Comparison of ENCODE assay signal across 9 cellular contexts in the genomic region with DNA sequence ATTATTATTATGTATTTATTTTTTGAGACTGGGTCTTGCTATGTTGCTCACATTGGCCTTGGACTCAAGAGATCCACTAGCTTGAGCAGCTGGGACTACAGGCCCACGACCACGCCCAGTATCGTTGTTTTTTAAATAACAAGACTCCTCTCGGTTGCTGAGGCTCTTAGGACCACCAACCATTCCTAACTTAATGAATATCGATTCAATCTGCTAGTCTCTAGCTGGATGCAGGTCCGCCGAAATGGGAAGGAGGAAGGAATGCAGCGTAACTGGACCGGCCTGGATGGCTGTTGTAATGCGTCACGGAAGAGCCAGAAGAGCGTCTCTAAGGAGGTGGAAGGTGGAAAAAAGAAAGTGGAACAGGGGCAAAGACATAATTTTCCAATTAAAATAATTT. TPM values are rescaled to one million over a fixed set of nuclear protein-coding genes. Genes with fewer than 3 reads are reported as not detected.
DNase-seq lines count a peak whose midpoint lies in the region; ATAC-seq, FAIRE-seq and TF ChIP-seq lines count a peak whose summit lies in the region.
"Had no signal": no experiment of that assay in that cellular context is flagged by ENCODE, and none has a peak within 500 bp of the region (broad histone marks: within the 10 kb centered on the region; RNA-seq: fewer than 3 reads in every experiment).

No MANE protein-coding gene starts in this region.

- no peaks in the 10 kb centered on the region for H3K9me3 Mint-ChIP-seq in activated CD4-positive, alpha-beta T cell treated with anti-CD3 and anti-CD28 coated beads, Interleukin-2, amount 10 ng/mL, durations not matched to agents 24 days and 14 days

- dilution Hi-C loops in keratinocyte (cut with MboI; ENCODE audit: extremely low pct_ligation_motif_present, low sequenced_read_pairs) = no loop called here

- H2AFZ ChIP-seq in keratinocyte (ENCODE audit: control insufficient read depth, low read length) = no peak overlapping the region

- peaks cover 62% of the 10 kb centered on the region for H3K4me1 Mint-ChIP-seq in activated CD4-positive, alpha-beta T cell treated with anti-CD3 and anti-CD28 coated beads, Interleukin-2, amount 10 ng/mL, durations not matched to agents 24 days and 14 days

- no peak for TF ChIP-seq CTCF in keratinocyte (optimal IDR thresholded peaks at IDR 0.05 in 1 of 3, IDR thresholded peaks at IDR 0.05 in 1 of 3, conservative IDR thresholded peaks at IDR 0.05 in 1 of 3; ENCODE audit: extremely low read depth in 1 of 3, insufficient read depth in 2 of 3, low read length in 3 of 3)

- H3K36me3 ChIP-seq in adipocyte (ENCODE audit: control insufficient read depth, insufficient read depth, low read length, severe bottlenecking) (peaks cover 38% of the 10 kb centered on the region), keratinocyte (ENCODE audit: control insufficient read depth in 2 of 2, extremely low read depth in 1 of 2, insufficient read depth in 2 of 2, low read length in 2 of 2) (peaks cover 21 to 50% of the 10 kb centered on the region in 2 experiments), subcutaneous abdominal adipose tissue (ENCODE audit: control insufficient read depth in 5 of 5, insufficient read depth in 5 of 5, low read length in 5 of 5) (peaks cover 7 to 24% (median 12%) of the 10 kb centered on the region in 5 donors)

- H3K9me1 ChIP-seq in keratinocyte (ENCODE audit: control insufficient read depth, extremely low read depth, insufficient read depth, low read length) = no peaks in the 10 kb centered on the region

- no peak for DNase-seq in activated CD4-positive, alpha-beta T cell treated with anti-CD3 and anti-CD28 coated beads, Interleukin-2, amount 10 ng/mL, durations not matched to agents 24 days and 14 days
- DNase-seq in activated CD4-positive, alpha-beta T cell treated with anti-CD3 and anti-CD28 coated beads for 48 hours = no peak
- DNase-seq in adipocyte (ENCODE audit: low read depth) (peak; percentile 72), keratinocyte (ENCODE audit: low read depth, low spot score) (no peak), NCI-H69 (lab: John Stamatoyannopoulos, UW) (no peak)
- no peak for DNase-seq in activated CD8-positive, alpha-beta memory T cell treated with anti-CD3 and anti-CD28 coated beads for 24 hours
- DNase-seq: SHP77 had no signal

- peak overlapping the region; percentile 89 for H3K4me2 ChIP-seq in keratinocyte (ENCODE audit: control insufficient read depth, extremely low read depth, insufficient read depth, low read depth, low read length)

- no peaks in the 10 kb centered on the region for H3K27me3 ChIP-seq in adipocyte (replicated peaks; ENCODE audit: control insufficient read depth, insufficient read depth, low read length)
- H3K27me3 ChIP-seq in keratinocyte (ENCODE audit: control insufficient read depth, extremely low read depth, insufficient read depth, low read length) = no peaks in the 10 kb centered on the region
- H3K27me3 ChIP-seq in subcutaneous abdominal adipose tissue (ENCODE audit: control insufficient read depth in 5 of 5, insufficient read depth in 4 of 5, low read length in 5 of 5) = no peaks in the 10 kb centered on the region

- peaks cover 46% of the 10 kb centered on the region for H3K36me3 Mint-ChIP-seq in activated CD4-positive, alpha-beta T cell treated with anti-CD3 and anti-CD28 coated beads, Interleukin-2, amount 10 ng/mL, durations not matched to agents 24 days and 14 days (ENCODE audit: low read depth)

- peaks cover 30% of the 10 kb centered on the region for H4K20me1 ChIP-seq in keratinocyte (ENCODE audit: control insufficient read depth, extremely low read depth, insufficient read depth, low read length)

- no peaks in the 10 kb centered on the region for H3K27me3 Mint-ChIP-seq in activated CD4-positive, alpha-beta T cell treated with anti-CD3 and anti-CD28 coated beads, Interleukin-2, amount 10 ng/mL, durations not matched to agents 24 days and 14 days

- H3K9ac ChIP-seq in adipocyte (ENCODE audit: low read length) = peak overlapping the region; percentile 99
- H3K9ac ChIP-seq in keratinocyte (ENCODE audit: control insufficient read depth, extremely low read depth, insufficient read depth, low read length) = peak overlapping the region; percentile 99
- H3K9ac ChIP-seq in subcutaneous abdominal adipose tissue (ENCODE audit: low read length in 5 of 5) = peak overlapping the region; percentile 30 to 99 (median 88)

- H3K27ac ChIP-seq in keratinocyte (ENCODE audit: control insufficient read depth, insufficient read depth, low read length) (peak overlapping the region; percentile 99), subcutaneous abdominal adipose tissue (ENCODE audit: low read depth, low read length) (peak overlapping the region; percentile 99)

- no peak for FAIRE-seq in keratinocyte (lab: Jason Lieb, UNC)

- H3K4me1 ChIP-seq in adipocyte (ENCODE audit: control insufficient read depth, insufficient read depth, low read length) (peaks cover 60% of the 10 kb centered on the region), keratinocyte (ENCODE audit: control insufficient read depth, extremely low read depth, insufficient read depth, low read length) (peaks cover 59% of the 10 kb centered on the region), subcutaneous abdominal adipose tissue (ENCODE audit: control insufficient read depth in 5 of 5, insufficient read depth in 5 of 5, low read length in 5 of 5) (peaks cover 35 to 74% (median 72%) of the 10 kb centered on the region in 5 donors)

- intact Hi-C loops in activated CD4-positive, alpha-beta T cell treated with anti-CD3 and anti-CD28 coated beads, Interleukin-2, amount 10 ng/mL, durations not matched to agents 24 days and 14 days (cut with micrococcal nuclease) = loop anchor here (5.0 kb wide), 2 partner anchors 46 to 186 kb away; no protein-coding TSS in a partner anchor

- H3K4me3 ChIP-seq in adipocyte (ENCODE audit: low read length) = peak overlapping the region; percentile 98
- peak overlapping the region; percentile 77 to 97 (median 86) for H3K4me3 ChIP-seq in keratinocyte (ENCODE audit: control insufficient read depth in 2 of 3, extremely low read depth in 1 of 3, insufficient read depth in 2 of 3, low read depth in 1 of 3, low read length in 3 of 3)
- H3K4me3 ChIP-seq in subcutaneous abdominal adipose tissue (ENCODE audit: low read depth in 1 of 5, low read length in 5 of 5) = peak overlapping the region; percentile 81 to 98 (median 92)

- peak overlapping the region; percentile 92 for H3K4me3 Mint-ChIP-seq in activated CD4-positive, alpha-beta T cell treated with anti-CD3 and anti-CD28 coated beads, Interleukin-2, amount 10 ng/mL, durations not matched to agents 24 days and 14 days

- peaks cover 66% of the 10 kb centered on the region for H3K79me2 ChIP-seq in keratinocyte (ENCODE audit: control insufficient read depth, insufficient read depth, low read length)

- peak overlapping the region; percentile 74 for H3K27ac Mint-ChIP-seq in activated CD4-positive, alpha-beta T cell treated with anti-CD3 and anti-CD28 coated beads, Interleukin-2, amount 10 ng/mL, durations not matched to agents 24 days and 14 days

- no peaks in the 10 kb centered on the region for H3K9me3 ChIP-seq in adipocyte (ENCODE audit: control insufficient read depth, low read length)
- no peaks in the 10 kb centered on the region for H3K9me3 ChIP-seq in keratinocyte (ENCODE audit: control insufficient read depth, low read depth, low read length)
- no peaks in the 10 kb centered on the region for H3K9me3 ChIP-seq in subcutaneous abdominal adipose tissue (ENCODE audit: control insufficient read depth in 5 of 5, low read length in 5 of 5)

- no peak for ATAC-seq in HG03108 (IDR thresholded peaks at IDR 0.05; ENCODE audit: unreplicated experiment)

RNA-seq across cellular contexts. Expression of a gene that starts 1.7 kb away (rescaled TPM):
- total RNA-seq in activated CD4-positive, alpha-beta T cell treated with anti-CD3 and anti-CD28 coated beads, Interleukin-2, amount 10 ng/mL, durations not matched to agents 24 days and 14 days = 214 and 225 TPM in 2 replicates
- polyA plus RNA-seq in keratinocyte = 10,132 to 15,949 TPM (median 11,017 TPM) in 3 replicates
- 4,066 TPM for polyA plus RNA-seq in keratinocyte (2011; ENCODE audit: low read depth)
- 14,846 and 18,096 TPM in 2 replicates for polyA plus RNA-seq in keratinocyte (2011; cell fraction: cytosol; rRNA removed)
- 11,086 and 11,309 TPM in 2 replicates for polyA plus RNA-seq in keratinocyte (2011; cell fraction: nucleus; rRNA removed)
- 4,107 and 9,800 TPM in 2 replicates for polyA plus RNA-seq in keratinocyte (2012; ENCODE audit: low replicate concordance)
- polyA minus RNA-seq in keratinocyte = 5,148 to 8,880 TPM (median 8,598 TPM) in 3 replicates
- 5,055 TPM for polyA minus RNA-seq in keratinocyte (2011; cell fraction: cytosol; rRNA and poly(A)+ RNA removed)
- polyA minus RNA-seq in keratinocyte (2011; cell fraction: nucleus; rRNA and poly(A)+ RNA removed) = 2,602 and 4,474 TPM in 2 replicates
